Comparison of ENCODE assay signal across 8 cellular contexts in genomic region chr12:40104461-40105264, GRCh38.
DNase-seq lines count a peak whose midpoint lies in the region; ATAC-seq and TF ChIP-seq lines count a peak whose summit lies in the region.

No MANE protein-coding gene starts in this region.

- peak overlapping the region; percentile 87 for H3K9ac ChIP-seq in OCI-LY3 (ENCODE audit: low read length)

- H3K27me3 Mint-ChIP-seq in nephron progenitor cell (ENCODE audit: low read depth, poor library complexity), result peaks cover 7% of the 10 kb centered on the region

- peak overlapping the region; percentile 2 for H3K27ac Mint-ChIP-seq in nephron progenitor cell

- peak overlapping the region; percentile 95 for H3K4me3 ChIP-seq in OCI-LY3 (ENCODE audit: low read length)
- peak overlapping the region; percentile 78 for H3K4me3 ChIP-seq in effector memory CD4-positive, alpha-beta T cell (ENCODE audit: insufficient read depth, low read depth, low read length, poor library complexity, severe bottlenecking)

- peaks cover 22% of the 10 kb centered on the region for H3K4me1 Mint-ChIP-seq in nephron progenitor cell

- H3K4me1 ChIP-seq in OCI-LY3 (ENCODE audit: low read length), result peaks cover 44% of the 10 kb centered on the region
- H3K4me1 ChIP-seq in effector memory CD4-positive, alpha-beta T cell (ENCODE audit: control insufficient read depth, insufficient read depth, low read length, poor library complexity, severe bottlenecking), result peaks cover 4% of the 10 kb centered on the region

- peak overlapping the region; percentile 83 for H3K4me3 Mint-ChIP-seq in nephron progenitor cell

- peaks cover 33% of the 10 kb centered on the region; the same call in 1 of the 2 replicates for H4K20me1 ChIP-seq in OCI-LY3 (ENCODE audit: insufficient read depth, low read length)

- peak overlapping the region; percentile 89 for H3K4me2 ChIP-seq in OCI-LY3 (ENCODE audit: low read length)

- no peaks in the 10 kb centered on the region for H3K27me3 ChIP-seq in OCI-LY3 (ENCODE audit: low read depth, low read length)
- no peaks in the 10 kb centered on the region for H3K27me3 ChIP-seq in effector memory CD4-positive, alpha-beta T cell (replicated peaks; ENCODE audit: control insufficient read depth, insufficient read depth, low read length, poor library complexity, severe bottlenecking)

- no peaks in the 10 kb centered on the region for H3K9me3 Mint-ChIP-seq in nephron progenitor cell

- TF ChIP-seq CTCF in OCI-LY3 (IDR thresholded peaks at IDR 0.05; ENCODE audit: low read depth, low read length) (no peak), nephron progenitor cell (IDR thresholded peaks at IDR 0.05) (no peak)

- no peaks in the 10 kb centered on the region for H3K36me3 Mint-ChIP-seq in nephron progenitor cell (ENCODE audit: low read depth)

- H2AFZ ChIP-seq in OCI-LY3 (ENCODE audit: low read depth, low read length), result peak overlapping the region; percentile 58; the same call in 1 of the 2 replicates

- peak; percentile 4 for DNase-seq in NCI-H1105 (lab: John Stamatoyannopoulos, UW)
- no peak for DNase-seq in NCI-H1105 treated with DMSO at 0.1 percent for 48 hours (lab: John Stamatoyannopoulos, UW)
- no peak for DNase-seq in effector memory CD4-positive, alpha-beta T cell
- no peak for DNase-seq in nephron progenitor cell
- no peak for DNase-seq in effector CD4-positive, alpha-beta T cell
- DNase-seq in activated CD8-positive, alpha-beta memory T cell treated with anti-CD3 and anti-CD28 coated beads for 24 hours, result no peak

- ATAC-seq in GM21576 (IDR thresholded peaks at IDR 0.05; ENCODE audit: unreplicated experiment), result no peak

- H3K9me3 ChIP-seq in OCI-LY3 (ENCODE audit: insufficient read depth, low read length), result no peaks in the 10 kb centered on the region
- H3K9me3 ChIP-seq in effector memory CD4-positive, alpha-beta T cell (ENCODE audit: control insufficient read depth, low read length), result no peaks in the 10 kb centered on the region

- peaks cover 43% of the 10 kb centered on the region for H3K79me2 ChIP-seq in OCI-LY3 (ENCODE audit: low read length)

- peaks cover 14% of the 10 kb centered on the region for H3K36me3 ChIP-seq in OCI-LY3 (replicated peaks; ENCODE audit: low read depth, low read length)
- H3K36me3 ChIP-seq in effector memory CD4-positive, alpha-beta T cell (ENCODE audit: control insufficient read depth, insufficient read depth, low read length), result no peaks in the 10 kb centered on the region

- no peak overlapping the region for H3K27ac ChIP-seq in OCI-LY3 (ENCODE audit: low read length)
- no peak overlapping the region for H3K27ac ChIP-seq in effector memory CD4-positive, alpha-beta T cell (ENCODE audit: insufficient read depth, low read length, poor library complexity, severe bottlenecking)
